In the genomic region with DNA sequence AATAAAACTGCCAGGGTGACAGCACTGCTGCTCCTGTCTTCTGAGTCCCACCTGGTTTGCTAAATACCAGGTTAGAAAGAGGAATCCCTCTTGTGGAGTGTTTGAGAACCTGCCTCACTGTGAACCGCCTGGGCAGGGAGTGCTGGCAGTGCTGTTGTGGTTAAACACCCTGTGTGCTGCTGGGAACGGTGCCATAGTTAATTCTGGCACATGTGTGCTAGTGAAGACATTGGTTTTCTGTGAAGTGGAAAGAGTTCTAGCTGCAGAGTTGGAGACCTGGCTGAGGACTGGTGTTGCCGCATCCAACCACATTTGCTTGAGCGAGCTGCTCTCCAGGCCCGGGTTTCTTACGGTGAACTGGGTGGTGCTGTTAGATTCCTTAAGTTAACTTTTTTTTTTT, we compare ENCODE assay signal across 9 cellular contexts.
DNase-seq lines count a peak whose midpoint lies in the region; ATAC-seq, FAIRE-seq and TF ChIP-seq lines count a peak whose summit lies in the region.
"Had no signal": no experiment of that assay in that cellular context is flagged by ENCODE, and none has a peak within 500 bp of the region (broad histone marks: within the 10 kb centered on the region; RNA-seq: fewer than 3 reads in every experiment).

No MANE protein-coding gene starts in this region.

- no peak overlapping the region for H2AFZ ChIP-seq in ACC112 (ENCODE audit: low read length, unreplicated experiment)

- peaks cover 37% of the 10 kb centered on the region for H3K36me3 ChIP-seq in ACC112 (ENCODE audit: insufficient read depth, low read length)
- peaks cover 7% of the 10 kb centered on the region for H3K36me3 ChIP-seq in bronchial epithelial cell (ENCODE audit: control insufficient read depth, insufficient read depth, low read length)
- peaks cover 75% of the 10 kb centered on the region for H3K36me3 ChIP-seq in lower lobe of right lung

- H3K27ac ChIP-seq in ACC112 (ENCODE audit: low read depth, low read length) (peak overlapping the region; percentile 97), lower lobe of right lung (no peak overlapping the region)

- H3K9me3 ChIP-seq in lower lobe of right lung: no peaks in the 10 kb centered on the region

- H3K79me2 ChIP-seq in ACC112 (ENCODE audit: control insufficient read depth, insufficient read depth, low read length, unreplicated experiment): peaks cover 3% of the 10 kb centered on the region

- peak; percentile 56 for TF ChIP-seq CTCF in bronchial epithelial cell (IDR thresholded peaks at IDR 0.05; ENCODE audit: insufficient read depth, low read length, severe bottlenecking)
- TF ChIP-seq CTCF in lower lobe of right lung (IDR thresholded peaks at IDR 0.05): no peak

- intact Hi-C loops in lower lobe of right lung (cut with DNase I): no loop called here

- ATAC-seq in lower lobe of right lung (peak; percentile 90 to 91), GM21737 (IDR thresholded peaks at IDR 0.05; ENCODE audit: unreplicated experiment) (no peak), GM18867 (IDR thresholded peaks at IDR 0.05; ENCODE audit: unreplicated experiment) (no peak)

- H3K27me3 ChIP-seq in ACC112 (ENCODE audit: insufficient read depth, low read length): no peaks in the 10 kb centered on the region
- H3K27me3 ChIP-seq in bronchial epithelial cell (ENCODE audit: control insufficient read depth, insufficient read depth, low read length): no peaks in the 10 kb centered on the region
- H3K27me3 ChIP-seq in lower lobe of right lung (ENCODE audit: low read depth): no peaks in the 10 kb centered on the region

- FAIRE-seq in bronchial epithelial cell (lab: Jason Lieb, UNC): no peak
- FAIRE-seq: D721Med had no signal

- H3K4me3 ChIP-seq in ACC112 (ENCODE audit: low read depth, low read length): no peak overlapping the region
- no peak overlapping the region for H3K4me3 ChIP-seq in bronchial epithelial cell (ENCODE audit: low read depth, low read length)
- H3K4me3 ChIP-seq in lower lobe of right lung: no peak overlapping the region

- DNase-seq in LHCN-M2 (ENCODE audit: low read depth) (peak; percentile 71), bronchial epithelial cell (ENCODE audit: low read depth) (peak; percentile 84), lower lobe of right lung (peak; percentile 77)
- no peak for DNase-seq in stimulated activated CD8-positive, alpha-beta memory T cell treated with anti-CD3 and anti-CD28 coated beads, Interleukin-4, amount 100 ng/mL, for 48 hours
- no peak for DNase-seq in effector CD4-positive, alpha-beta T cell

- H3K4me1 ChIP-seq in ACC112 (ENCODE audit: control insufficient read depth, insufficient read depth, low read length, unreplicated experiment): peaks cover 57% of the 10 kb centered on the region
- peaks cover 9% of the 10 kb centered on the region for H3K4me1 ChIP-seq in lower lobe of right lung

Comparison
In these comparisons a context has a peak if more than half of its experiments do, and no peak if none do; other contexts are left out.
1. DNase-seq: peak in LHCN-M2 (single experiment), bronchial epithelial cell (single experiment) and lower lobe of right lung (single experiment); none in stimulated activated CD8-positive, alpha-beta memory T cell treated with anti-CD3 and anti-CD28 coated beads, Interleukin-4, amount 100 ng/mL, for 48 hours (single experiment) and effector CD4-positive, alpha-beta T cell (single experiment).
2. ATAC-seq: peak in lower lobe of right lung (2 of 2); none in GM21737 (single experiment) and GM18867 (single experiment).